Comparison of ENCODE assay signal across 30 cellular contexts in the genomic region with DNA sequence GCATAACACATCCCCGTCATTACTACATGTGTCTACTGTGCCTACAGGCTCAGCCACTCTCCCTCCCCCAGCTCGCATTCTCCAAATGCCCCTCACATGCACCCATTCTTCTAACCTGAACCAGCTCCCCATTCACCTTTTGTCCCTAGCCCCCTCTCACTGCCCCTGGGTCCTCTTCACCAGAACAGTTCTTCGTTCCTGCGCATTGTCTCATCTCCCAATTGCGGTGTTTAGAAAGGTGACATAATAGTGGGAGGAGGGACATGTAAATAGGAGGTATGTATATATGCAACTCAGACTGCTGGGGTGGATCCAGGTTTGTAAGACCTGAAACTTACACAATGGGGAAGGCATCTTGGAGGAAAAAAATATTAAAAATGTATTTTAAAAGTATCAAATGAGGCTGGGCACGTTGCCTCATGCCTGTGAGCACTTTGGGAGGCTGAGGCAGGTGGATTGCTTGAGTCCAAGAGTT. TPM values are rescaled to one million over a fixed set of nuclear protein-coding genes. Genes with fewer than 3 reads are reported as not detected.
"Had no signal": no experiment of that assay in that cellular context is flagged by ENCODE, and none has a peak within 500 bp of the region (broad histone marks: within the 10 kb centered on the region; RNA-seq: fewer than 3 reads in every experiment).

No MANE protein-coding gene starts in this region.

- H3K27ac ChIP-seq: ascending aorta, cardiac muscle cell, colonic mucosa, epithelial cell of prostate, esophagus squamous epithelium, pancreas, prostate gland, suprapubic skin, tibial nerve had no signal

- H3K9me3 ChIP-seq: ascending aorta, colonic mucosa, esophagus squamous epithelium, heart right ventricle, pancreas, prostate gland, suprapubic skin, tibial nerve had no signal

- H3K4me3 ChIP-seq: ascending aorta, cardiac muscle cell, colonic mucosa, esophagus squamous epithelium, pancreas, prostate gland, smooth muscle cell, suprapubic skin, tibial nerve had no signal

- H3K4me3 Mint-ChIP-seq: activated naive CD4-positive, alpha-beta T cell treated with anti-CD3 and anti-CD28 coated beads for 36 hours; activated naive CD8-positive, alpha-beta T cell treated with anti-CD3 and anti-CD28 coated beads, Interleukin-2, amount 10 ng/mL, durations not matched to agents 7 days and 5 days; activated T-helper 1 cell treated with anti-CD3 and anti-CD28 coated beads, Interleukin-12 subunit alpha, Interleukin-12 subunit beta, Interleukin-2, Interleukin-4 antibody, amounts not matched to agents 30 ng/mL and 10 ng/mL and 1 ng/mL, durations not matched to agents 14 hours and 24 hours and 36 hours; stimulated activated memory B cell treated with anti-CD40 and anti-IgM and Interleukin-4, amounts not matched to agents 10 μg/mL and 1 μg/mL and 100 μg/mL, for 72 hours; T-cell had no signal

- H3K27ac Mint-ChIP-seq: activated naive CD4-positive, alpha-beta T cell treated with anti-CD3 and anti-CD28 coated beads for 36 hours; activated naive CD8-positive, alpha-beta T cell treated with anti-CD3 and anti-CD28 coated beads, Interleukin-2, amount 10 ng/mL, durations not matched to agents 7 days and 5 days; activated T-helper 1 cell treated with anti-CD3 and anti-CD28 coated beads, Interleukin-12 subunit alpha, Interleukin-12 subunit beta, Interleukin-2, Interleukin-4 antibody, amounts not matched to agents 30 ng/mL and 10 ng/mL and 1 ng/mL, durations not matched to agents 14 hours and 24 hours and 36 hours; brain; effector memory CD8-positive, alpha-beta T cell; nephron; stimulated activated memory B cell treated with anti-CD40 and anti-IgM and Interleukin-4, amounts not matched to agents 10 μg/mL and 1 μg/mL and 100 μg/mL, for 72 hours had no signal

- H3K27me3 ChIP-seq: ascending aorta had no signal

- DNase-seq: activated CD4-positive, alpha-beta T cell treated with anti-CD3 and anti-CD28 coated beads for 4 hours; activated CD4-positive, alpha-beta T cell treated with anti-CD3 and anti-CD28 coated beads, Interleukin-2, amount 50 U/mL, for 4 hours; activated CD8-positive, alpha-beta memory T cell treated with anti-CD3 and anti-CD28 coated beads for 24 hours; activated effector memory CD4-positive, alpha-beta T cell treated with anti-CD3 and anti-CD28 coated beads, Interleukin-2, amount 50 U/mL, for 16 hours; activated naive CD4-positive, alpha-beta T cell treated with anti-CD3 and anti-CD28 coated beads for 36 hours; activated naive CD8-positive, alpha-beta T cell treated with anti-CD3 and anti-CD28 coated beads, Interleukin-2, amount 10 ng/mL, durations not matched to agents 7 days and 5 days; activated T-cell treated with anti-CD3 and anti-CD28 coated beads, Interleukin-2, amount 50 U/mL, for 1 hour; cerebellar nuclear complex; colonic mucosa; effector memory CD8-positive, alpha-beta T cell; esophagus squamous epithelium; foreskin melanocyte; heart right ventricle; left ventricle myocardium superior; pancreas; stimulated activated CD4-positive, alpha-beta T cell treated with anti-CD3 and anti-CD28 coated beads, Interleukin-1b, Interleukin-23, amount 100 ng/mL, for 48 hours; stimulated activated CD4-positive, alpha-beta T cell treated with anti-CD3 and anti-CD28 coated beads, Interleukin-4, amount 100 ng/mL, for 4 hours; stimulated activated CD8-positive, alpha-beta memory T cell treated with anti-CD3 and anti-CD28 coated beads, Interleukin-4, amount 100 ng/mL, for 48 hours; T-cell had no signal

- ATAC-seq: effector memory CD8-positive, alpha-beta T cell; heart right ventricle; left ventricle myocardium superior; pancreas; stimulated activated memory B cell treated with anti-CD40 and anti-IgM and Interleukin-4, amounts not matched to agents 10 μg/mL and 1 μg/mL and 100 μg/mL, for 72 hours; T-cell had no signal

- H3K4me1 ChIP-seq: prostate gland had no signal

- H3K36me3 Mint-ChIP-seq: activated naive CD8-positive, alpha-beta T cell treated with anti-CD3 and anti-CD28 coated beads, Interleukin-2, amount 10 ng/mL, durations not matched to agents 7 days and 5 days; brain; stimulated activated memory B cell treated with anti-CD40 and anti-IgM and Interleukin-4, amounts not matched to agents 10 μg/mL and 1 μg/mL and 100 μg/mL, for 72 hours; T-cell had no signal

- H3K9me3 Mint-ChIP-seq: activated naive CD4-positive, alpha-beta T cell treated with anti-CD3 and anti-CD28 coated beads for 36 hours; activated naive CD8-positive, alpha-beta T cell treated with anti-CD3 and anti-CD28 coated beads, Interleukin-2, amount 10 ng/mL, durations not matched to agents 7 days and 5 days; activated T-helper 1 cell treated with anti-CD3 and anti-CD28 coated beads, Interleukin-12 subunit alpha, Interleukin-12 subunit beta, Interleukin-2, Interleukin-4 antibody, amounts not matched to agents 30 ng/mL and 10 ng/mL and 1 ng/mL, durations not matched to agents 14 hours and 24 hours and 36 hours; effector memory CD8-positive, alpha-beta T cell; nephron; stimulated activated memory B cell treated with anti-CD40 and anti-IgM and Interleukin-4, amounts not matched to agents 10 μg/mL and 1 μg/mL and 100 μg/mL, for 72 hours; T-cell had no signal

- H3K4me2 ChIP-seq: smooth muscle cell had no signal

- H3K36me3 ChIP-seq: cardiac muscle cell, colonic mucosa, pancreas, prostate gland, suprapubic skin, tibial nerve had no signal

RNA-seq across cellular contexts. Expression of a gene that starts 4.7 kb away (rescaled TPM):
- total RNA-seq: activated T-helper 1 cell treated with anti-CD3 and anti-CD28 coated beads, Interleukin-12 subunit alpha, Interleukin-12 subunit beta, Interleukin-2, Interleukin-4 antibody, amounts not matched to agents 30 ng/mL and 10 ng/mL and 1 ng/mL, durations not matched to agents 14 hours and 24 hours and 36 hours; ascending aorta; cardiac muscle cell; smooth muscle cell had no signal
- polyA plus RNA-seq: cardiac muscle cell, smooth muscle cell had no signal
